In genomic region chr2:222545821-222546540, GRCh38 we compare ENCODE assay signal across 11 cellular contexts.
"Had no signal": no experiment of that assay in that cellular context is flagged by ENCODE, and none has a peak within 500 bp of the region (broad histone marks: within the 10 kb centered on the region; RNA-seq: fewer than 3 reads in every experiment).

No MANE protein-coding gene starts in this region.

- H3K9me3 ChIP-seq: psoas muscle had no signal

- ATAC-seq: naive thymus-derived CD8-positive, alpha-beta T cell; psoas muscle had no signal

- H3K4me1 Mint-ChIP-seq: activated B cell treated with CpG ODN at 0.5 μM for 24 hours; activated CD4-positive, alpha-beta T cell treated with anti-CD3 and anti-CD28 coated beads, Interleukin-2, amount 10 ng/mL, durations not matched to agents 7 days and 5 days; activated naive CD4-positive, alpha-beta T cell treated with anti-CD3 and anti-CD28 coated beads, Interleukin-2, amount 50 U/mL, for 24 hours; naive thymus-derived CD8-positive, alpha-beta T cell had no signal

- H3K36me3 Mint-ChIP-seq: activated naive CD4-positive, alpha-beta T cell treated with anti-CD3 and anti-CD28 coated beads, Interleukin-2, amount 50 U/mL, for 24 hours; naive thymus-derived CD8-positive, alpha-beta T cell had no signal

- H3K27ac Mint-ChIP-seq: activated B cell treated with CpG ODN at 0.5 μM for 24 hours; activated CD4-positive, alpha-beta T cell treated with anti-CD3 and anti-CD28 coated beads, Interleukin-2, amount 10 ng/mL, durations not matched to agents 7 days and 5 days; activated naive CD4-positive, alpha-beta T cell treated with anti-CD3 and anti-CD28 coated beads, Interleukin-2, amount 50 U/mL, for 24 hours; naive thymus-derived CD8-positive, alpha-beta T cell had no signal

- H3K27ac ChIP-seq: psoas muscle had no signal

- H3K4me3 ChIP-seq: lung, psoas muscle had no signal

- H3K4me1 ChIP-seq: psoas muscle had no signal

- H3K4me3 Mint-ChIP-seq: activated B cell treated with CpG ODN at 0.5 μM for 24 hours; activated CD4-positive, alpha-beta T cell treated with anti-CD3 and anti-CD28 coated beads, Interleukin-2, amount 10 ng/mL, durations not matched to agents 7 days and 5 days; activated naive CD4-positive, alpha-beta T cell treated with anti-CD3 and anti-CD28 coated beads, Interleukin-2, amount 50 U/mL, for 24 hours; naive thymus-derived CD8-positive, alpha-beta T cell had no signal

- DNase-seq: activated B cell treated with CpG ODN at 0.5 μM for 24 hours; activated CD4-positive, alpha-beta T cell treated with anti-CD3 and anti-CD28 coated beads, Interleukin-2, amount 10 ng/mL, durations not matched to agents 7 days and 5 days; activated CD8-positive, alpha-beta memory T cell treated with anti-CD3 and anti-CD28 coated beads for 24 hours; naive thymus-derived CD8-positive, alpha-beta T cell; psoas muscle; stimulated activated CD4-positive, alpha-beta T cell treated with anti-CD3 and anti-CD28 coated beads, Interleukin-12 subunit alpha, Interleukin-12 subunit beta, amount 100 ng/mL, for 4 hours; stimulated activated naive CD4-positive, alpha-beta T cell; substantia nigra; trophoblast cell had no signal

- H3K9me3 Mint-ChIP-seq: activated B cell treated with CpG ODN at 0.5 μM for 24 hours; activated CD4-positive, alpha-beta T cell treated with anti-CD3 and anti-CD28 coated beads, Interleukin-2, amount 10 ng/mL, durations not matched to agents 7 days and 5 days; activated naive CD4-positive, alpha-beta T cell treated with anti-CD3 and anti-CD28 coated beads, Interleukin-2, amount 50 U/mL, for 24 hours; naive thymus-derived CD8-positive, alpha-beta T cell had no signal
